8 cellular contexts compared by ENCODE assay signal in genomic region chr17:76735586-76736348, GRCh38. TPM values are rescaled to one million over a fixed set of nuclear protein-coding genes. Genes with fewer than 3 reads are reported as not detected.
DNase-seq lines count a peak whose midpoint lies in the region; ATAC-seq and TF ChIP-seq lines count a peak whose summit lies in the region.

No MANE protein-coding gene starts in this region.

- H3K79me2 ChIP-seq in smooth muscle cell (ENCODE audit: low read depth): peaks cover 73% of the 10 kb centered on the region

- H2AFZ ChIP-seq in smooth muscle cell (ENCODE audit: low read depth): no peak overlapping the region

- no peak for DNase-seq in HFFc6
- no peak for DNase-seq in T-helper 17 cell
- no peak for DNase-seq in foreskin keratinocyte
- DNase-seq in smooth muscle cell (lab: John Stamatoyannopoulos, UW; ENCODE audit: unreplicated experiment): no peak
- no peak for DNase-seq in SKM-1 treated with dmso at 0.1 percent for 144 hours (lab: John Stamatoyannopoulos, UW; ENCODE audit: unreplicated experiment)
- no peak for DNase-seq in T1000 (lab: John Stamatoyannopoulos, UW)

- H3K4me3 ChIP-seq in smooth muscle cell: peak overlapping the region; percentile 91

- H3K9ac ChIP-seq in smooth muscle cell (ENCODE audit: low read depth): peak overlapping the region; percentile 88

- peaks cover 15% of the 10 kb centered on the region for H3K27me3 Mint-ChIP-seq in HFFc6 (ENCODE audit: insufficient read depth)
- no peaks in the 10 kb centered on the region for H3K27me3 Mint-ChIP-seq in T-helper 17 cell

- H3K36me3 ChIP-seq in smooth muscle cell (ENCODE audit: low read depth): no peaks in the 10 kb centered on the region

- peak overlapping the region; percentile 99 for H3K4me3 Mint-ChIP-seq in HFFc6
- peak overlapping the region; percentile 96 for H3K4me3 Mint-ChIP-seq in T-helper 17 cell

- peaks cover 40% of the 10 kb centered on the region for H3F3A ChIP-seq in smooth muscle cell (ENCODE audit: low read depth)

- H3K4me1 ChIP-seq in foreskin keratinocyte (peaks cover 15% of the 10 kb centered on the region), smooth muscle cell (ENCODE audit: low read depth) (peaks cover 37% of the 10 kb centered on the region)

- H4K20me1 ChIP-seq in smooth muscle cell (ENCODE audit: low read depth): peaks cover 50% of the 10 kb centered on the region

- H3K4me1 Mint-ChIP-seq in HFFc6 (ENCODE audit: low read depth) (peaks cover 51% of the 10 kb centered on the region), T-helper 17 cell (peaks cover 50% of the 10 kb centered on the region)

- H3K9me3 Mint-ChIP-seq in HFFc6: no peaks in the 10 kb centered on the region

- no peaks in the 10 kb centered on the region for H3K27me3 ChIP-seq in foreskin keratinocyte
- no peaks in the 10 kb centered on the region for H3K27me3 ChIP-seq in smooth muscle cell (ENCODE audit: low read depth)

- H3K9me3 ChIP-seq in T-helper 17 cell (ENCODE audit: control insufficient read depth, low read length, poor library complexity, severe bottlenecking) (peaks cover 6% of the 10 kb centered on the region), smooth muscle cell (replicated peaks; ENCODE audit: low read depth) (no peaks in the 10 kb centered on the region)

- H3K27ac ChIP-seq in foreskin keratinocyte (peak overlapping the region; percentile 68), smooth muscle cell (ENCODE audit: low read depth) (peak overlapping the region; percentile 96)

- H3K27ac Mint-ChIP-seq in HFFc6: peak overlapping the region; percentile 96
- H3K27ac Mint-ChIP-seq in T-helper 17 cell: peak overlapping the region; percentile 99

- TF ChIP-seq CTCF in HFFc6 (IDR thresholded peaks at IDR 0.05): no peak
- TF ChIP-seq CTCF in foreskin keratinocyte (conservative IDR thresholded peaks at IDR 0.05): no peak
- TF ChIP-seq CTCF in smooth muscle cell (IDR thresholded peaks at IDR 0.05; ENCODE audit: borderline replicate concordance, insufficient read depth, poor library complexity, severe bottlenecking): no peak

- ATAC-seq in T-helper 17 cell (no peak), foreskin keratinocyte (no peak), HG02588 (IDR thresholded peaks at IDR 0.05; ENCODE audit: unreplicated experiment) (no peak), HG02610 (IDR thresholded peaks at IDR 0.05; ENCODE audit: unreplicated experiment) (no peak)

- H3K36me3 Mint-ChIP-seq in HFFc6 (ENCODE audit: low read depth) (peaks cover 33% of the 10 kb centered on the region), T-helper 17 cell (ENCODE audit: low read depth) (peaks cover 12% of the 10 kb centered on the region)

- WGBS in smooth muscle cell (ENCODE audit: low lambda C conversion rate): under 1% methylated on average over 20 of the region's 20 CpGs

- peak overlapping the region; percentile 95 for H3K4me2 ChIP-seq in smooth muscle cell

RNA-seq across cellular contexts. Expression of gene SRSF2, which starts 1.4 kb away (rescaled TPM):
- 100 to 1,000 TPM; 179 to 220 (median 215) TPM for total RNA-seq in HFFc6 (2021; fragmentation: NEBNext Ultra II Directional; extraction: Animal tissue kit (Norgen Biotek cat#: 25700))
- total RNA-seq in T-helper 17 cell (100 to 1,000 TPM; 351 to 393 TPM), foreskin keratinocyte (280 and 282 TPM in 2 replicates), smooth muscle cell (166 and 182 TPM in 2 replicates)
- polyA plus RNA-seq in foreskin keratinocyte (228 and 247 TPM in 2 replicates), smooth muscle cell (109 and 110 TPM in 2 replicates)

RNA-seq across cellular contexts. Expression of gene MFSD11, which starts 2.2 kb away (rescaled TPM):
- total RNA-seq in HFFc6 (2021; fragmentation: NEBNext Ultra II Directional; extraction: Animal tissue kit (Norgen Biotek cat#: 25700)): 10 to 100 TPM; 16.1 to 23.4 (median 20.7) TPM
- 10 to 100 TPM; 29.4 to 36.7 TPM for total RNA-seq in T-helper 17 cell
- 13.8 and 16.3 TPM in 2 replicates for total RNA-seq in foreskin keratinocyte
- polyA plus RNA-seq in foreskin keratinocyte: 9.1 and 10.1 TPM in 2 replicates
- total RNA-seq in smooth muscle cell: 56.6 and 58.6 TPM in 2 replicates
- polyA plus RNA-seq in smooth muscle cell: 28.1 and 31.9 TPM in 2 replicates

RNA-seq across cellular contexts. Expression of gene METTL23, which starts 9.1 kb away (rescaled TPM):
- total RNA-seq in HFFc6 (2021; fragmentation: NEBNext Ultra II Directional; extraction: Animal tissue kit (Norgen Biotek cat#: 25700)): 10 to 100 TPM; 30.1 to 32.8 (median 31.1) TPM
- 10 to 100 TPM; 35.1 to 36.2 TPM for total RNA-seq in T-helper 17 cell
- total RNA-seq in foreskin keratinocyte: 28.7 and 29.3 TPM in 2 replicates
- 35.8 and 37.8 TPM in 2 replicates for polyA plus RNA-seq in foreskin keratinocyte
- total RNA-seq in smooth muscle cell: 28.2 and 32.5 TPM in 2 replicates
- polyA plus RNA-seq in smooth muscle cell: 46.2 and 47.1 TPM in 2 replicates

RNA-seq across cellular contexts. Expression of gene JMJD6, which starts 9.4 kb away (rescaled TPM):
- total RNA-seq in HFFc6 (2021; fragmentation: NEBNext Ultra II Directional; extraction: Animal tissue kit (Norgen Biotek cat#: 25700)): 10 to 100 TPM; 32.9 to 44.3 (median 37.3) TPM
- 100 to 1,000 TPM; 124 to 137 TPM for total RNA-seq in T-helper 17 cell
- total RNA-seq in foreskin keratinocyte: 26.1 and 31.0 TPM in 2 replicates
- polyA plus RNA-seq in foreskin keratinocyte: 27.3 and 32.3 TPM in 2 replicates
- total RNA-seq in smooth muscle cell: 32.0 and 32.7 TPM in 2 replicates
- polyA plus RNA-seq in smooth muscle cell: 52.3 and 54.7 TPM in 2 replicates

RNA-seq across cellular contexts. Expression of gene MXRA7, which starts 25.0 kb away (rescaled TPM):
- 100 to 1,000 TPM; 180 to 259 (median 192) TPM for total RNA-seq in HFFc6 (2021; fragmentation: NEBNext Ultra II Directional; extraction: Animal tissue kit (Norgen Biotek cat#: 25700))
- total RNA-seq in T-helper 17 cell (1 to 10 TPM; 5.7 to 8.0 TPM), foreskin keratinocyte (57.8 and 81.5 TPM in 2 replicates), smooth muscle cell (131 and 134 TPM in 2 replicates)
- polyA plus RNA-seq in foreskin keratinocyte (57.1 and 62.8 TPM in 2 replicates), smooth muscle cell (157 and 158 TPM in 2 replicates)
